In the genomic region with DNA sequence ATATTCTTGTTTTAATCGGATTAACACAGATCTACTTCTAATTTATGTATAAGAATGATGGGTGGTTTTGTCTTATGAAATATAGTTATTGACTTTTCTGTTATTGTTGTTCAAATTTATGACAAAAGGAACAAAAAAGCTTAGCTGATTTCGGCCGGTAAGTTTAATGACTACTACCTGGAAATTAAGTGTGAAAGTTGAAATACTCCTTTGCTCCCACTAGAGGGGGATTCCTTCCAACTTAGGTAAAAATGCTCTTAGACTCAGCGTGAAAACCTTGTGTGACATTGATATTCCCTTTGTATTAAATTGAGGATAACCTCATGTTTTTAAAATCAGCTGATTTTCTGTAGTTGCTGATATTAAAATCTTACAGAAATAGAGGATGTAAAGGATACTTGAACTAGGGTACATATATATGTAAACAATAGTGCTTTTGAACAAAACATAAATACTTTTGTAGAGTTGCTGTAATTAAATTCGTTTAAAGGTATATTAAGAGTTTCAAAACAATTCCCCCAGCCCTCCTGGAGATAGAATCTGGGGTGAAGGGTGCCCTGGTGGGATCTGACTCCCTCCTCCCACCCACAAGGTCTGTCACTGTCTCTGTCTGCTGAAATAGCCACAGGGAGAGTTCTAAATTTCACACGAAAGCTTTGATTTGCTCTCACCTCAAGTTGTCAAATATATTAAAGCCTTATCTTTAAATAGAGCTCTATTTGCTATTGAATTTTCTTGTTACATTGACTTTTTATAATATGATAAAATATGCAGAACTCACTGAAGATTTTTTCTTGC, we compare ENCODE assay signal across 8 cellular contexts.
DNase-seq lines count a peak whose midpoint lies in the region; ATAC-seq and TF ChIP-seq lines count a peak whose summit lies in the region.

No MANE protein-coding gene starts in this region.

- DNase-seq in DMS 273 (lab: John Stamatoyannopoulos, UW; ENCODE audit: unreplicated experiment) (peak; percentile 59), DMS 273 treated with DMSO at 0.1 percent for 48 hours (lab: John Stamatoyannopoulos, UW) (no peak), RWPE2 (ENCODE audit: low spot score) (no peak)
- DNase-seq in Jurkat, Clone E6-1 (ENCODE audit: low read depth, low spot score) = peak; percentile 39
- no peak for DNase-seq in effector memory CD8-positive, alpha-beta T cell
- peak in 3 of 10 donors; percentile 36 to 50 (median 49) for DNase-seq in naive thymus-derived CD8-positive, alpha-beta T cell

- peaks cover 16 to 22% of the 10 kb centered on the region in 2 donors for H3K4me1 Mint-ChIP-seq in effector memory CD8-positive, alpha-beta T cell (ENCODE audit: low read depth in 2 of 2)
- H3K4me1 Mint-ChIP-seq in naive thymus-derived CD8-positive, alpha-beta T cell = peaks cover 16 to 39% (median 32%) of the 10 kb centered on the region in 4 donors

- H3K4me3 Mint-ChIP-seq in effector memory CD8-positive, alpha-beta T cell = peak overlapping the region; percentile 73 to 84
- H3K4me3 Mint-ChIP-seq in naive thymus-derived CD8-positive, alpha-beta T cell = peak overlapping the region; percentile 46 to 94 (median 73)

- peak; percentile 41; the same call in 1 of the 3 replicates for ATAC-seq in RWPE2 (ENCODE audit: low read depth)
- peak; percentile 82 for ATAC-seq in effector memory CD8-positive, alpha-beta T cell (replicated peaks)
- ATAC-seq in naive thymus-derived CD8-positive, alpha-beta T cell = peak; percentile 71 to 76
- ATAC-seq in GM21360 (IDR thresholded peaks at IDR 0.05; ENCODE audit: unreplicated experiment) = no peak
- no peak for ATAC-seq in GM21447 (IDR thresholded peaks at IDR 0.05; ENCODE audit: unreplicated experiment)

- H3K9me3 Mint-ChIP-seq in effector memory CD8-positive, alpha-beta T cell = no peaks in the 10 kb centered on the region
- no peaks in the 10 kb centered on the region for H3K9me3 Mint-ChIP-seq in naive thymus-derived CD8-positive, alpha-beta T cell

- no peak overlapping the region for H3K4me3 ChIP-seq in Jurkat, Clone E6-1 (ENCODE audit: low read length)
- no peak overlapping the region for H3K4me3 ChIP-seq in RWPE2 (ENCODE audit: severe bottlenecking)

- H3K36me3 Mint-ChIP-seq in effector memory CD8-positive, alpha-beta T cell (ENCODE audit: insufficient read depth) = peaks cover 3% of the 10 kb centered on the region
- H3K36me3 Mint-ChIP-seq in naive thymus-derived CD8-positive, alpha-beta T cell = peaks cover 0 to 3% (median 0%) of the 10 kb centered on the region in 3 donors

- H3K27ac ChIP-seq in RWPE2 (ENCODE audit: poor library complexity, severe bottlenecking) = no peak overlapping the region

- no peaks in the 10 kb centered on the region; the same call in 1 of the 2 replicates for H3K36me3 ChIP-seq in RWPE2 (ENCODE audit: low read depth)

- H3K27me3 Mint-ChIP-seq in effector memory CD8-positive, alpha-beta T cell = no peaks in the 10 kb centered on the region
- H3K27me3 Mint-ChIP-seq in naive thymus-derived CD8-positive, alpha-beta T cell = no peaks in the 10 kb centered on the region

- POLR2A ChIA-PET in naive thymus-derived CD8-positive, alpha-beta T cell (lab: Charles Lee) = interaction anchor here (0.6 to 1.0 kb wide), 2 partner anchors 13 to 634 kb away, joined by 3 to 4 read pairs; no protein-coding TSS in a partner anchor

- H3K27me3 ChIP-seq in RWPE2 (ENCODE audit: insufficient read depth, poor library complexity, severe bottlenecking) = no peaks in the 10 kb centered on the region

- peaks cover 48% of the 10 kb centered on the region for H3K4me1 ChIP-seq in RWPE2 (ENCODE audit: insufficient read depth, poor library complexity, severe bottlenecking)

- H3K9me3 ChIP-seq in RWPE2 (ENCODE audit: severe bottlenecking) = no peaks in the 10 kb centered on the region

- peak overlapping the region; percentile 53 to 96 for H3K27ac Mint-ChIP-seq in effector memory CD8-positive, alpha-beta T cell
- H3K27ac Mint-ChIP-seq in naive thymus-derived CD8-positive, alpha-beta T cell = peak overlapping the region; percentile 38 to 85 (median 67)

- peak; percentile 88 for TF ChIP-seq CTCF in RWPE2 (IDR thresholded peaks at IDR 0.05; ENCODE audit: poor library complexity, severe bottlenecking)

Comparison
In these comparisons a context has a peak if more than half of its experiments do, and no peak if none do; other contexts are left out.
1. DNase-seq: peak in DMS 273 (single experiment) and Jurkat, Clone E6-1 (single experiment); none in DMS 273 treated with DMSO at 0.1 percent for 48 hours (single experiment), RWPE2 (single experiment) and effector memory CD8-positive, alpha-beta T cell (0 of 3).
2. ATAC-seq: peak in RWPE2 (single experiment), effector memory CD8-positive, alpha-beta T cell (single experiment) and naive thymus-derived CD8-positive, alpha-beta T cell (2 of 2); none in GM21360 (single experiment) and GM21447 (single experiment).